In genomic region chr9:135283621-135284020, GRCh38 we compare ENCODE assay signal across 28 cellular contexts.
"Had no signal": no experiment of that assay in that cellular context is flagged by ENCODE, and none has a peak within 500 bp of the region (broad histone marks: within the 10 kb centered on the region; RNA-seq: fewer than 3 reads in every experiment).

No MANE protein-coding gene starts in this region.

- H3K27ac Mint-ChIP-seq: activated CD4-positive, alpha-beta memory T cell treated with anti-CD3 and anti-CD28 coated beads, Interleukin-2, amount 10 ng/mL, durations not matched to agents 7 days and 5 days; activated naive CD4-positive, alpha-beta T cell treated with anti-CD3 and anti-CD28 coated beads, Interleukin-2, amount 50 U/mL, for 24 hours; activated T-cell treated with anti-CD3 and anti-CD28 coated beads, Interleukin-2, amount 50 U/mL, for 24 hours; activated T-helper 2 cell treated with anti-CD3 and anti-CD28 coated beads, Interferon-gamma antibody, Interleukin-2, Interleukin-4, amounts not matched to agents 10 μg/mL and 5 μg/mL and 100 μg/mL, durations not matched to agents 14 hours and 24 hours and 36 hours; T-helper 1 cell treated with Interleukin-12 subunit alpha and Interleukin-12 subunit beta and Interleukin-4 antibody, amounts not matched to agents 30 μg/mL and 1 μg/mL, for 36 hours; T-helper 2 cell treated with Interferon-gamma antibody and Interleukin-4, amounts not matched to agents 5 μg/mL and 100 μg/mL, for 36 hours had no signal

- H3K4me1 Mint-ChIP-seq: activated CD4-positive, alpha-beta memory T cell treated with anti-CD3 and anti-CD28 coated beads, Interleukin-2, amount 10 ng/mL, durations not matched to agents 7 days and 5 days; activated naive CD4-positive, alpha-beta T cell treated with anti-CD3 and anti-CD28 coated beads, Interleukin-2, amount 50 U/mL, for 24 hours had no signal

- H3K36me3 ChIP-seq: brain microvascular endothelial cell, MG63, SJSA1 had no signal

- H3K9ac ChIP-seq: SK-N-SH had no signal

- DNase-seq: activated CD4-positive, alpha-beta memory T cell treated with anti-CD3 and anti-CD28 coated beads, Interleukin-2, amount 10 ng/mL, durations not matched to agents 7 days and 5 days; activated CD4-positive, alpha-beta T cell treated with anti-CD3 and anti-CD28 coated beads for 4 hours; activated CD4-positive, alpha-beta T cell treated with anti-CD3 and anti-CD28 coated beads, Interleukin-2, amount 50 U/mL, for 1 hour; activated gamma-delta T cell; activated naive CD4-positive, alpha-beta T cell treated with Interleukin-2 at 50 U/mL for 16 hours; activated T-cell treated with anti-CD3 and anti-CD28 coated beads, Interleukin-2, amount 50 U/mL, for 24 hours; anterior cingulate cortex; brain microvascular endothelial cell; central memory CD4-positive, alpha-beta T cell; Karpas-422; MG63; NCI-H1048; NCI-H1105 treated with DMSO at 0.1 percent for 48 hours; NCI-H1436; NCI-H1694 treated with DMSO at 0.1 percent for 48 hours; NCI-H2029; NCI-H524 treated with DMSO at 0.1 percent for 48 hours; SHP77 treated with DMSO at 0.1 percent for 48 hours; SK-N-SH had no signal

- ATAC-seq: activated CD4-positive, CD25-positive, alpha-beta regulatory T cell treated with anti-CD3 and anti-CD28 coated beads, Interleukin-2, amount 50 U/mL, for 24 hours; K562; Panc1; WTC11 had no signal

- H3K4me3 ChIP-seq: K562, MG63, SJSA1 had no signal

- H3K9me3 Mint-ChIP-seq: activated naive CD4-positive, alpha-beta T cell treated with anti-CD3 and anti-CD28 coated beads, Interleukin-2, amount 50 U/mL, for 24 hours had no signal

- H3K9me3 ChIP-seq: MG63, SJSA1, SK-N-SH had no signal

- H3K4me1 ChIP-seq: SJSA1 had no signal

- H3K36me3 Mint-ChIP-seq: activated naive CD4-positive, alpha-beta T cell treated with anti-CD3 and anti-CD28 coated beads, Interleukin-2, amount 50 U/mL, for 24 hours had no signal

- H3K27me3 ChIP-seq: brain microvascular endothelial cell, MG63, SJSA1 had no signal

- H3K27me3 Mint-ChIP-seq: activated CD4-positive, alpha-beta memory T cell treated with anti-CD3 and anti-CD28 coated beads, Interleukin-2, amount 10 ng/mL, durations not matched to agents 7 days and 5 days had no signal

- H3K4me2 ChIP-seq: SK-N-SH had no signal

- H3K27ac ChIP-seq: brain microvascular endothelial cell, SJSA1 had no signal

- H3K4me3 Mint-ChIP-seq: activated CD4-positive, alpha-beta memory T cell treated with anti-CD3 and anti-CD28 coated beads, Interleukin-2, amount 10 ng/mL, durations not matched to agents 7 days and 5 days; activated naive CD4-positive, alpha-beta T cell treated with anti-CD3 and anti-CD28 coated beads, Interleukin-2, amount 50 U/mL, for 24 hours; activated T-cell treated with anti-CD3 and anti-CD28 coated beads, Interleukin-2, amount 50 U/mL, for 24 hours; T-helper 1 cell treated with Interleukin-12 subunit alpha and Interleukin-12 subunit beta and Interleukin-4 antibody, amounts not matched to agents 30 μg/mL and 1 μg/mL, for 36 hours; T-helper 2 cell treated with Interferon-gamma antibody and Interleukin-4, amounts not matched to agents 5 μg/mL and 100 μg/mL, for 36 hours; WTC11 had no signal
